22 cellular contexts compared by ENCODE assay signal in the genomic region with DNA sequence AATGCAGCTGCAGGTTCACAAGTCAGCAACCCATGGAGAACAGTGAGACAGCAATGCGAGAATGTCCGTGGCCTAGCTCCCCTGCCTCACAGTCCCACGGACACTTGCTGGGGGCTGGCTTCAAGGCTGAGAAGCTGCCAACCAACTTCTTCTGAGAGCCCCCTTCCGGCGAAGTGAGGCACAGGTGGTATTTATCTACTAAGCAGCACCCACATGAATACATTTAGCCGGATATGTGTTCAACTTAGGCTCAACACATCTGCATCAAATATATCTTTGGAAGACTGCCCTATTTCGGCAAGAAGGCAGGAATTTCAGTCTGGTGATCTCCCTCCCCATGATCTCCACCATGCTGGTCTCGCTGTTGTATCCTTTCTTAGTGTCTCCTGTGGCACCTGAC.
DNase-seq lines count a peak whose midpoint lies in the region; ATAC-seq and TF ChIP-seq lines count a peak whose summit lies in the region.
"Had no signal": no experiment of that assay in that cellular context is flagged by ENCODE, and none has a peak within 500 bp of the region (broad histone marks: within the 10 kb centered on the region; RNA-seq: fewer than 3 reads in every experiment).

No MANE protein-coding gene starts in this region.

- no peak overlapping the region for H3K4me3 ChIP-seq in AG10803 (ENCODE audit: low read length)
- H3K4me3 ChIP-seq in GM23248, result no peak overlapping the region
- H3K4me3 ChIP-seq in RWPE2 (ENCODE audit: severe bottlenecking), result no peak overlapping the region
- H3K4me3 ChIP-seq in fibroblast of mammary gland (ENCODE audit: control insufficient read depth, low read depth, low read length), result no peak overlapping the region
- H3K4me3 ChIP-seq: gastrocnemius medialis, skin epidermis had no signal

- H2AFZ ChIP-seq in GM23248, result no peak overlapping the region

- peak; percentile 78 for DNase-seq in AG10803 (ENCODE audit: low read depth)
- DNase-seq in GM23248, result peak; percentile 56
- no peak for DNase-seq in RWPE2 (ENCODE audit: low spot score)
- peak; percentile 66 for DNase-seq in fibroblast of mammary gland (ENCODE audit: low read depth)
- no peak for DNase-seq in activated CD8-positive, alpha-beta memory T cell treated with anti-CD3 and anti-CD28 coated beads for 24 hours
- no peak for DNase-seq in stimulated activated CD4-positive, alpha-beta T cell treated with anti-CD3 and anti-CD28 coated beads, Interleukin-15, amount 100 ng/mL, for 24 hours
- DNase-seq in mesothelial cell of epicardium (ENCODE audit: low spot score in 2 of 2, unreplicated experiment in 2 of 2), result no peak
- DNase-seq: activated CD4-positive, alpha-beta T cell treated with anti-CD3 and anti-CD28 coated beads, Interleukin-2, amount 50 U/mL, for 4 hours; activated naive CD4-positive, alpha-beta T cell treated with Interleukin-2 at 50 U/mL for 16 hours; activated T-cell treated with anti-CD3 and anti-CD28 coated beads, Interleukin-2, amount 50 U/mL, for 1 hour; aorta; gastrocnemius medialis; Karpas-422; left cardiac atrium; NCI-H1105; NCI-H526 treated with DMSO at 0.1 percent for 48 hours; stimulated activated CD4-positive, alpha-beta T cell treated with anti-CD3 and anti-CD28 coated beads, Interleukin-4, amount 100 ng/mL, for 1 hour had no signal

- peaks cover 14% of the 10 kb centered on the region; the same call in 1 of the 2 replicates for H3F3A ChIP-seq in GM23248 (ENCODE audit: insufficient read depth)

- H3K27ac ChIP-seq in GM23248 (no peak overlapping the region), RWPE2 (ENCODE audit: poor library complexity, severe bottlenecking) (peak overlapping the region; percentile 79)
- H3K27ac ChIP-seq: gastrocnemius medialis, skin epidermis had no signal

- in situ Hi-C loops in GM23248 (cut with MboI), result loop anchor here (25.0 kb wide), 1 partner anchor 693 kb away; no protein-coding TSS in a partner anchor

- H3K9me2 ChIP-seq in GM23248 (ENCODE audit: insufficient read depth), result no peaks in the 10 kb centered on the region

- H3K27ac Mint-ChIP-seq in mesothelial cell of epicardium, result no peak overlapping the region
- H3K27ac Mint-ChIP-seq: B cell, progenitor cell of endocrine pancreas had no signal

- WGBS in GM23248 (ENCODE audit: low coverage in 1 of 2, low lambda C conversion rate in 2 of 2, missing lambda C conversion rate in 2 of 2), 2 experiments, result 30 to 35% methylated on average over 8 of the region's 8 CpGs

- H3K36me3 ChIP-seq in GM23248 (ENCODE audit: low read depth) (no peaks in the 10 kb centered on the region), RWPE2 (ENCODE audit: low read depth) (no peaks in the 10 kb centered on the region)
- H3K36me3 ChIP-seq: gastrocnemius medialis had no signal

- peaks cover 7% of the 10 kb centered on the region for H3K9me3 Mint-ChIP-seq in mesothelial cell of epicardium

- H3K4me1 Mint-ChIP-seq in mesothelial cell of epicardium, result peaks cover 33% of the 10 kb centered on the region

- TF ChIP-seq CTCF in AG10803 (conservative IDR thresholded peaks at IDR 0.05; ENCODE audit: low read length) (peak; percentile 41), RWPE2 (IDR thresholded peaks at IDR 0.05; ENCODE audit: poor library complexity, severe bottlenecking) (no peak), fibroblast of mammary gland (conservative IDR thresholded peaks at IDR 0.05; ENCODE audit: control insufficient read depth, insufficient read depth, low read depth, low read length) (peak; percentile 25), mesothelial cell of epicardium (IDR thresholded peaks at IDR 0.05; ENCODE audit: unreplicated experiment) (no peak)

- H3K9me3 ChIP-seq in GM23248 (ENCODE audit: low read depth) (no peaks in the 10 kb centered on the region), RWPE2 (ENCODE audit: severe bottlenecking) (no peaks in the 10 kb centered on the region)
- H3K9me3 ChIP-seq: gastrocnemius medialis had no signal

- no peak overlapping the region for H3K4me3 Mint-ChIP-seq in mesothelial cell of epicardium
- H3K4me3 Mint-ChIP-seq: B cell had no signal

- no peaks in the 10 kb centered on the region for H4K20me1 ChIP-seq in GM23248 (ENCODE audit: insufficient read depth)

- no peaks in the 10 kb centered on the region for H3K79me2 ChIP-seq in GM23248 (ENCODE audit: insufficient read depth)

- no peaks in the 10 kb centered on the region for H3K27me3 Mint-ChIP-seq in mesothelial cell of epicardium (ENCODE audit: low read depth)

- H3K27me3 ChIP-seq in GM23248 (replicated peaks; ENCODE audit: insufficient read depth) (no peaks in the 10 kb centered on the region), RWPE2 (ENCODE audit: insufficient read depth, poor library complexity, severe bottlenecking) (no peaks in the 10 kb centered on the region)
- H3K27me3 ChIP-seq: gastrocnemius medialis had no signal

- no peak overlapping the region for H3K4me2 ChIP-seq in GM23248 (ENCODE audit: unreplicated experiment)

- ATAC-seq in RWPE2 (ENCODE audit: low read depth) (no peak), GM21447 (IDR thresholded peaks at IDR 0.05; ENCODE audit: unreplicated experiment) (no peak)
- ATAC-seq: gastrocnemius medialis, left cardiac atrium, Panc1 had no signal

- peaks cover 9% of the 10 kb centered on the region for H3K36me3 Mint-ChIP-seq in mesothelial cell of epicardium

- H3K4me1 ChIP-seq in GM23248 (ENCODE audit: insufficient read depth), result peaks cover 6% of the 10 kb centered on the region; the same call in 1 of the 2 replicates
- peaks cover 17% of the 10 kb centered on the region for H3K4me1 ChIP-seq in RWPE2 (ENCODE audit: insufficient read depth, poor library complexity, severe bottlenecking)
- H3K4me1 ChIP-seq: gastrocnemius medialis had no signal

- no peak overlapping the region for H3K9ac ChIP-seq in GM23248

Comparison
In these comparisons a context has a peak if more than half of its experiments do, and no peak if none do; other contexts are left out.
1. DNase-seq: peak in AG10803 (single experiment), GM23248 (single experiment) and fibroblast of mammary gland (single experiment); none in RWPE2 (single experiment), activated CD8-positive, alpha-beta memory T cell treated with anti-CD3 and anti-CD28 coated beads for 24 hours (single experiment), stimulated activated CD4-positive, alpha-beta T cell treated with anti-CD3 and anti-CD28 coated beads, Interleukin-15, amount 100 ng/mL, for 24 hours (single experiment) and mesothelial cell of epicardium (0 of 2).
2. CTCF ChIP-seq: peak in AG10803 (single experiment) and fibroblast of mammary gland (single experiment); none in RWPE2 (single experiment) and mesothelial cell of epicardium (single experiment).